23 cellular contexts compared by ENCODE assay signal in the genomic region with DNA sequence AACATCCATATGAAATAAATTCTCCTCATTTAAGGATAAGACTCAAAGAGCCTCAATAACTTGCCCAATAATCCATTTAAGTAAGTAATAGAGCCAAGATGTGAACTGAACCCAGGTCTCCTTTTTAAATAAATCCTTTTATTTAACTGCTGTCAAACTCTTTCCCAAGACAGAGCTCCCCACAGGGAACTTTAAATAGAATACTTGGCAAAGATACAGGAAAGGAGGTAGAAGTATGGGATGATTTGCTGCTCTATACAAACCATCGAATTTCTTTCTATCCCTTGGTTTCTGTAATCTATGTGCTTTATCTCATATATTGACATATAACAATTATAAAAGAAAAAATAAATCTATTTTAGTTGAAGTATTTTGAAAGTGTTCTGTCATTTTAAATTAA.
A peak's percentile ranks its signal among the peaks of the same experiment; 100 is the strongest.
DNase-seq lines count a peak whose midpoint lies in the region; ATAC-seq and TF ChIP-seq lines count a peak whose summit lies in the region.
"Had no signal": no experiment of that assay in that cellular context is flagged by ENCODE, and none has a peak within 500 bp of the region (broad histone marks: within the 10 kb centered on the region; RNA-seq: fewer than 3 reads in every experiment).

No MANE protein-coding gene starts in this region.

- H3K9me3 Mint-ChIP-seq in naive thymus-derived CD8-positive, alpha-beta T cell, result no peaks in the 10 kb centered on the region
- H3K9me3 Mint-ChIP-seq: CD4-positive, CD25-positive, alpha-beta regulatory T cell; CD8-positive, alpha-beta T cell had no signal

- TF ChIP-seq CTCF in AG10803 (conservative IDR thresholded peaks at IDR 0.05; ENCODE audit: low read length) (no peak), thoracic aorta (IDR thresholded peaks at IDR 0.05) (no peak)

- no peak for DNase-seq in Right ventricle myocardium superior
- no peak for DNase-seq in Right ventricle myocardium inferior (ENCODE audit: missing footprints)
- peak; percentile 6 for DNase-seq in AG10803 (ENCODE audit: low read depth)
- DNase-seq in adipocyte (ENCODE audit: low read depth), result peak; percentile 51
- DNase-seq in thoracic aorta (ENCODE audit: low spot score), result no peak
- no peak for DNase-seq in T-helper 9 cell
- no peak for DNase-seq in NCI-H1105 treated with DMSO at 0.1 percent for 48 hours (lab: John Stamatoyannopoulos, UW)
- DNase-seq in naive thymus-derived CD8-positive, alpha-beta T cell, result no peak
- DNase-seq: 8988T; Caco-2; CD4-positive, CD25-positive, alpha-beta regulatory T cell; CD8-positive, alpha-beta T cell; DMS153; DND-41; GDM1; GM23248; H7; HCEC 1CT had no signal

- H3K9ac ChIP-seq in adipocyte (ENCODE audit: low read length), result no peak overlapping the region
- H3K9ac ChIP-seq: BLaER1, GM23248 had no signal

- H3K4me1 ChIP-seq in adipocyte (ENCODE audit: control insufficient read depth, insufficient read depth, low read length) (peaks cover 12% of the 10 kb centered on the region), thoracic aorta (ENCODE audit: control insufficient read depth in 1 of 2, low read depth in 2 of 2) (peaks cover 23 to 66% of the 10 kb centered on the region in 2 donors)
- H3K4me1 ChIP-seq: A549, BLaER1, Caco-2 had no signal

- H3K4me3 ChIP-seq in AG10803 (ENCODE audit: low read length) (no peak overlapping the region), adipocyte (ENCODE audit: low read length) (no peak overlapping the region), thoracic aorta (no peak overlapping the region)
- H3K4me3 ChIP-seq: A549, BLaER1, GM12878, GM23248 had no signal

- H3K4me3 Mint-ChIP-seq in naive thymus-derived CD8-positive, alpha-beta T cell, result no peak overlapping the region
- H3K4me3 Mint-ChIP-seq: B cell; CD4-positive, CD25-positive, alpha-beta regulatory T cell; CD8-positive, alpha-beta T cell had no signal

- no peaks in the 10 kb centered on the region for H3K27me3 ChIP-seq in adipocyte (replicated peaks; ENCODE audit: control insufficient read depth, insufficient read depth, low read length)
- no peaks in the 10 kb centered on the region for H3K27me3 ChIP-seq in thoracic aorta (replicated peaks; ENCODE audit: insufficient read depth)
- H3K27me3 ChIP-seq: BLaER1 had no signal

- intact Hi-C loops in Right ventricle myocardium superior (cut with DNase I), result no loop called here
- intact Hi-C loops in Right ventricle myocardium inferior (cut with DNase I), result no loop called here

- H3K9me3 ChIP-seq in adipocyte (ENCODE audit: control insufficient read depth, low read length) (no peaks in the 10 kb centered on the region), thoracic aorta (no peaks in the 10 kb centered on the region)
- H3K9me3 ChIP-seq: A549, BLaER1, Caco-2 had no signal

- H3K27ac ChIP-seq in thoracic aorta, result peak overlapping the region; percentile 31 to 68
- H3K27ac ChIP-seq: A549, BLaER1, C4-2B, GM23248 had no signal

- POLR2A ChIA-PET in naive thymus-derived CD8-positive, alpha-beta T cell (lab: Charles Lee), result no interaction called here

- H3K27ac Mint-ChIP-seq in naive thymus-derived CD8-positive, alpha-beta T cell, result no peak overlapping the region
- H3K27ac Mint-ChIP-seq: B cell; CD4-positive, CD25-positive, alpha-beta regulatory T cell; CD8-positive, alpha-beta T cell had no signal

- H3K36me3 ChIP-seq in adipocyte (ENCODE audit: control insufficient read depth, insufficient read depth, low read length, severe bottlenecking) (no peaks in the 10 kb centered on the region), thoracic aorta (no peaks in the 10 kb centered on the region)
- H3K36me3 ChIP-seq: BLaER1 had no signal

- no peaks in the 10 kb centered on the region for H3K36me3 Mint-ChIP-seq in naive thymus-derived CD8-positive, alpha-beta T cell
- H3K36me3 Mint-ChIP-seq: CD4-positive, CD25-positive, alpha-beta regulatory T cell; CD8-positive, alpha-beta T cell had no signal

- H3K4me1 Mint-ChIP-seq in naive thymus-derived CD8-positive, alpha-beta T cell, result no peaks in the 10 kb centered on the region
- H3K4me1 Mint-ChIP-seq: B cell; CD4-positive, CD25-positive, alpha-beta regulatory T cell had no signal

- peaks cover 0 to 3% (median 0%) of the 10 kb centered on the region in 5 donors for H3K27me3 Mint-ChIP-seq in naive thymus-derived CD8-positive, alpha-beta T cell
- H3K27me3 Mint-ChIP-seq: B cell; CD4-positive, CD25-positive, alpha-beta regulatory T cell had no signal

- ATAC-seq in Right ventricle myocardium superior (ENCODE audit: poor library complexity), result peak; percentile 40
- ATAC-seq in Right ventricle myocardium inferior, result no peak
- no peak for ATAC-seq in thoracic aorta (ENCODE audit: insufficient number of reproducible peaks, low FRiP score, low read depth)
- no peak for ATAC-seq in naive thymus-derived CD8-positive, alpha-beta T cell
- ATAC-seq: A549; CD8-positive, alpha-beta T cell; GM12878 had no signal

Comparison
In these comparisons a context has a peak if more than half of its experiments do, and no peak if none do; other contexts are left out.
1. DNase-seq: peak in AG10803 (single experiment) and adipocyte (single experiment); none in Right ventricle myocardium superior (single experiment), Right ventricle myocardium inferior (single experiment), thoracic aorta (single experiment), T-helper 9 cell (single experiment), NCI-H1105 treated with DMSO at 0.1 percent for 48 hours (single experiment) and naive thymus-derived CD8-positive, alpha-beta T cell (0 of 10).